Comparison of ENCODE assay signal across 9 cellular contexts in genomic region chr2:239380831-239381708, GRCh38. TPM values are rescaled to one million over a fixed set of nuclear protein-coding genes. Genes with fewer than 3 reads are reported as not detected.
DNase-seq lines count a peak whose midpoint lies in the region; ATAC-seq and FAIRE-seq lines count a peak whose summit lies in the region.
"Had no signal": no experiment of that assay in that cellular context is flagged by ENCODE, and none has a peak within 500 bp of the region (broad histone marks: within the 10 kb centered on the region; RNA-seq: fewer than 3 reads in every experiment).

No MANE protein-coding gene starts in this region.

- peak overlapping the region; percentile 78 to 97 (median 95) for H3K27ac Mint-ChIP-seq in immature natural killer cell

- ATAC-seq in GM19035 (IDR thresholded peaks at IDR 0.05; ENCODE audit: unreplicated experiment) (peak; percentile 39), HG03342 (IDR thresholded peaks at IDR 0.05; ENCODE audit: unreplicated experiment) (peak; percentile 40)

- peaks cover 3 to 15% (median 4%) of the 10 kb centered on the region in 3 donors for H3K27me3 Mint-ChIP-seq in immature natural killer cell (ENCODE audit: low read depth in 3 of 3)

- FAIRE-seq in RCC 7860 (lab: Jason Lieb, UNC) = no peak
- FAIRE-seq: endometrium had no signal

- peaks cover 0 to 3% (median 0%) of the 10 kb centered on the region in 3 donors for H3K36me3 Mint-ChIP-seq in immature natural killer cell

- DNase-seq in activated T-cell treated with anti-CD3 and anti-CD28 coated beads for 24 hours (ENCODE audit: low read depth) (peak; percentile 60), immature natural killer cell (peak; percentile 58 to 65 (median 62)), HuH-7 (ENCODE audit: low spot score) (no peak), RCC 7860 (ENCODE audit: low spot score) (no peak), amniotic stem cell (lab: John Stamatoyannopoulos, UW) (no peak)
- DNase-seq in stimulated activated CD8-positive, alpha-beta memory T cell treated with anti-CD3 and anti-CD28 coated beads, Interleukin-7, amount 100 ng/mL, for 1 hour (ENCODE audit: low read depth in 2 of 2) = peak; percentile 24 to 30

- H3K4me3 Mint-ChIP-seq in immature natural killer cell = peak overlapping the region; percentile 83 to 95 (median 89)

- H3K9me3 Mint-ChIP-seq in immature natural killer cell = no peaks in the 10 kb centered on the region

- peaks cover 31 to 32% of the 10 kb centered on the region in 2 donors for H3K4me1 Mint-ChIP-seq in immature natural killer cell

RNA-seq across cellular contexts. Expression of gene HDAC4, which starts 19.8 kb away (rescaled TPM):
- polyA plus RNA-seq in immature natural killer cell = 1 to 10 TPM; 1.9 to 8.1 (median 5.1) TPM

Comparison
In these comparisons a context has a peak if more than half of its experiments do, and no peak if none do; other contexts are left out.
1. DNase-seq: peak in activated T-cell treated with anti-CD3 and anti-CD28 coated beads for 24 hours (single experiment), immature natural killer cell (3 of 3) and stimulated activated CD8-positive, alpha-beta memory T cell treated with anti-CD3 and anti-CD28 coated beads, Interleukin-7, amount 100 ng/mL, for 1 hour (2 of 2); none in HuH-7 (single experiment), RCC 7860 (single experiment) and amniotic stem cell (single experiment).